Comparison of ENCODE assay signal across 22 cellular contexts in the genomic region with DNA sequence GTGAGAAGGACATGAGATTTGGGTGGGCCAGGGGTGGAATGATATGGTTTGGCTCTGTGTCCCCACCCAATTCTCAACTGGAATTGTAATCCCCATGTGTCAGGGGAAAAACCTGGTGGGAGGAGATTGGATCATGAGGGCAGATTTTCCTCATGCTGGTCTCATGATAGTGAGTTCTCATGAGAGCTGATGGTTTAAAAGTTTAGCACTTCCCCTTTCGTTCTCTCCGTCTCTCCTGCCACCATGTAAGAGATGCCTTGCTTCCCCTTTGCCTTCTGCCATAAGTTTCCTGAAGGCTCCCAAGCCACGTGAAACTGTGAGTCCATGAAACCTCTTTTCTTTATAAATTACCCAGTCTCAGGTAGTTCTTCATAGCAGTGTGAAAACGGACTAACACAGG.
DNase-seq lines count a peak whose midpoint lies in the region; ATAC-seq and TF ChIP-seq lines count a peak whose summit lies in the region.
"Had no signal": no experiment of that assay in that cellular context is flagged by ENCODE, and none has a peak within 500 bp of the region (broad histone marks: within the 10 kb centered on the region; RNA-seq: fewer than 3 reads in every experiment).

No MANE protein-coding gene starts in this region.

- peaks cover 17% of the 10 kb centered on the region for H3K9me3 Mint-ChIP-seq in natural killer cell treated with Interleukin-12 subunit alpha and Interleukin-12 subunit beta and Interleukin-15 and Interleukin-18, amount 100 ng/mL, for 72 hours
- peaks cover 5 to 15% of the 10 kb centered on the region in 2 donors for H3K9me3 Mint-ChIP-seq in natural killer cell

- intact Hi-C loops in natural killer cell (cut with micrococcal nuclease) = no loop called here
- intact Hi-C loops in left lung (cut with DNase I) = no loop called here
- intact Hi-C loops in psoas muscle (cut with DNase I) = no loop called here

- H3K9me3 ChIP-seq in left lung = peaks cover 0 to 26% of the 10 kb centered on the region in 2 donors
- H3K9me3 ChIP-seq in psoas muscle = peaks cover 19% of the 10 kb centered on the region
- H3K9me3 ChIP-seq: colonic mucosa had no signal

- H3K36me3 ChIP-seq in left lung (peaks cover 0 to 8% of the 10 kb centered on the region in 2 donors), psoas muscle (ENCODE audit: insufficient read depth in 1 of 2, low read depth in 1 of 2) (no peaks in the 10 kb centered on the region), brain microvascular endothelial cell (replicated peaks) (no peaks in the 10 kb centered on the region)
- H3K36me3 ChIP-seq: colonic mucosa, MG63, ovary had no signal

- peaks cover 28 to 39% of the 10 kb centered on the region in 2 donors for H3K4me1 Mint-ChIP-seq in natural killer cell treated with Interleukin-12 subunit alpha and Interleukin-12 subunit beta and Interleukin-15 and Interleukin-18, amount 100 ng/mL, for 72 hours (ENCODE audit: low read depth in 2 of 2)
- peaks cover 25 to 27% of the 10 kb centered on the region in 2 donors for H3K4me1 Mint-ChIP-seq in natural killer cell

- H3K27me3 Mint-ChIP-seq in natural killer cell treated with Interleukin-12 subunit alpha and Interleukin-12 subunit beta and Interleukin-15 and Interleukin-18, amount 100 ng/mL, for 72 hours = no peaks in the 10 kb centered on the region
- no peaks in the 10 kb centered on the region for H3K27me3 Mint-ChIP-seq in natural killer cell (ENCODE audit: low read depth in 2 of 2)

- H3K27ac Mint-ChIP-seq in natural killer cell treated with Interleukin-12 subunit alpha and Interleukin-12 subunit beta and Interleukin-15 and Interleukin-18, amount 100 ng/mL, for 72 hours = peak overlapping the region; percentile 23 to 68
- H3K27ac Mint-ChIP-seq in natural killer cell = peak overlapping the region in 1 of 2 donors; percentile 19
- H3K27ac Mint-ChIP-seq: CD8-positive, alpha-beta T cell had no signal

- no peak for TF ChIP-seq CTCF in natural killer cell (IDR thresholded peaks at IDR 0.05)
- TF ChIP-seq CTCF in left lung (IDR thresholded peaks at IDR 0.05) = no peak
- no peak for TF ChIP-seq CTCF in psoas muscle (IDR thresholded peaks at IDR 0.05)
- no peak for TF ChIP-seq CTCF in brain microvascular endothelial cell (IDR thresholded peaks at IDR 0.05; ENCODE audit: low read depth, low read length, missing control alignments)

- WGBS in psoas muscle, 3 donors = 80 to 95% (median 90%) methylated on average over 4 of the region's 4 CpGs

- peak overlapping the region; percentile 30 for H3K4me3 Mint-ChIP-seq in natural killer cell treated with Interleukin-12 subunit alpha and Interleukin-12 subunit beta and Interleukin-15 and Interleukin-18, amount 100 ng/mL, for 72 hours
- no peak overlapping the region for H3K4me3 Mint-ChIP-seq in natural killer cell
- H3K4me3 Mint-ChIP-seq: CD8-positive, alpha-beta T cell had no signal

- no peaks in the 10 kb centered on the region for H3K27me3 ChIP-seq in left lung
- H3K27me3 ChIP-seq in psoas muscle (ENCODE audit: insufficient read depth in 3 of 3, low read length in 2 of 3) = no peaks in the 10 kb centered on the region
- H3K27me3 ChIP-seq in brain microvascular endothelial cell (replicated peaks) = no peaks in the 10 kb centered on the region
- H3K27me3 ChIP-seq: colonic mucosa, MG63, ovary had no signal

- no peak for ATAC-seq in natural killer cell treated with Interleukin-12 subunit alpha and Interleukin-12 subunit beta and Interleukin-15 and Interleukin-18, amount 100 ng/mL, for 72 hours
- no peak for ATAC-seq in natural killer cell
- ATAC-seq in left lung = peak; percentile 65
- ATAC-seq in psoas muscle = no peak
- no peak for ATAC-seq in GM18861 (IDR thresholded peaks at IDR 0.05; ENCODE audit: unreplicated experiment)
- ATAC-seq: CD8-positive, alpha-beta T cell; stimulated activated naive CD8-positive, alpha-beta T cell treated with anti-CD3 and anti-CD28 coated beads, Interleukin-15, Interleukin-2, amounts not matched to agents 100 U/mL and 50 U/mL, for 24 hours had no signal

- in situ Hi-C loops in brain microvascular endothelial cell (cut with HindIII; ENCODE audit: low pct_ligation_motif_present, low sequenced_read_pairs) = no loop called here

- H3K27ac ChIP-seq in left lung (peak overlapping the region in 1 of 2 donors; percentile 76), psoas muscle (no peak overlapping the region), brain microvascular endothelial cell (no peak overlapping the region)
- H3K27ac ChIP-seq: colonic mucosa, ovary, VCaP had no signal

- peaks cover 37% of the 10 kb centered on the region for H3K36me3 Mint-ChIP-seq in natural killer cell treated with Interleukin-12 subunit alpha and Interleukin-12 subunit beta and Interleukin-15 and Interleukin-18, amount 100 ng/mL, for 72 hours
- peaks cover 15% of the 10 kb centered on the region for H3K36me3 Mint-ChIP-seq in natural killer cell

- H3K4me3 ChIP-seq in left lung (no peak overlapping the region), psoas muscle (no peak overlapping the region), brain microvascular endothelial cell (ENCODE audit: low read depth, low read length) (no peak overlapping the region)
- H3K4me3 ChIP-seq: colonic mucosa, lung, MG63, ovary had no signal

- H3K4me1 ChIP-seq in left lung (peaks cover 0 to 24% of the 10 kb centered on the region in 2 donors), psoas muscle (no peaks in the 10 kb centered on the region)
- H3K4me1 ChIP-seq: colonic mucosa had no signal

- DNase-seq in natural killer cell treated with Interleukin-12 subunit alpha and Interleukin-12 subunit beta and Interleukin-15 and Interleukin-18, amount 100 ng/mL, for 72 hours (ENCODE audit: low spot score) = no peak
- DNase-seq in natural killer cell (no peak), NOMO-1 treated with dmso at 0.1 percent for 144 hours (lab: John Stamatoyannopoulos, UW; ENCODE audit: unreplicated experiment) (peak; percentile 61), left lung (no peak), psoas muscle (no peak), brain microvascular endothelial cell (no peak)
- no peak for DNase-seq in activated CD4-positive, alpha-beta T cell treated with anti-CD3 and anti-CD28 coated beads, Interleukin-2, amount 50 U/mL, for 1 hour
- DNase-seq: activated CD4-positive, alpha-beta T cell treated with anti-CD3 and anti-CD28 coated beads, Interleukin-2, amount 50 U/mL, for 48 hours; activated naive CD4-positive, alpha-beta T cell treated with anti-CD3 and anti-CD28 coated beads, Interleukin-2, amount 50 U/mL, for 16 hours; activated T-cell treated with anti-CD3 and anti-CD28 coated beads for 4 hours; CD8-positive, alpha-beta T cell; colonic mucosa; DMS79; MG63; NCI-H187 treated with DMSO at 0.1 percent for 48 hours; NCI-H446; NK-92 treated with Interleukin-12 subunit alpha and Interleukin-12 subunit beta, amount 100 ng/mL, for 24 hours; ovary; stimulated activated naive CD8-positive, alpha-beta T cell treated with anti-CD3 and anti-CD28 coated beads, Interleukin-15, Interleukin-2, amounts not matched to agents 100 U/mL and 50 U/mL, for 24 hours had no signal
